ENCODE assay signal across 9 cellular contexts in genomic region chr17:10059684-10060211, GRCh38.
DNase-seq lines count a peak whose midpoint lies in the region; ATAC-seq and TF ChIP-seq lines count a peak whose summit lies in the region.
"Had no signal": no experiment of that assay in that cellular context is flagged by ENCODE, and none has a peak within 500 bp of the region (broad histone marks: within the 10 kb centered on the region; RNA-seq: fewer than 3 reads in every experiment).

No MANE protein-coding gene starts in this region.

- H3K9me3 ChIP-seq in osteoblast (ENCODE audit: low read depth, low read length) = no peaks in the 10 kb centered on the region

- H3K4me2 ChIP-seq in osteoblast (ENCODE audit: insufficient read depth, low read length) = no peak overlapping the region

- no peak overlapping the region for H2AFZ ChIP-seq in osteoblast (ENCODE audit: low read length)

- no peaks in the 10 kb centered on the region for H3K36me3 ChIP-seq in osteoblast (ENCODE audit: insufficient read depth, low read length)

- H3K4me3 ChIP-seq in osteoblast (ENCODE audit: insufficient read depth, low read length) = no peak overlapping the region

- H4K20me1 ChIP-seq in osteoblast (ENCODE audit: insufficient read depth, low read length) = no peaks in the 10 kb centered on the region

- DNase-seq in RPMI8226 (peak; percentile 17), osteoblast (ENCODE audit: insufficient read length, low spot score, missing footprints) (peak; percentile 84), NCI-H2029 (lab: John Stamatoyannopoulos, UW) (no peak), COR-L47 (lab: John Stamatoyannopoulos, UW) (no peak), H4 (ENCODE audit: low spot score) (no peak), pons (ENCODE audit: low spot score) (no peak)

- no peaks in the 10 kb centered on the region for H3K79me2 ChIP-seq in osteoblast (ENCODE audit: insufficient read depth, low read length)

- ATAC-seq in GM18907 (IDR thresholded peaks at IDR 0.05; ENCODE audit: unreplicated experiment) (peak; percentile 91), HG02798 (IDR thresholded peaks at IDR 0.05; ENCODE audit: poor library complexity, unreplicated experiment) (peak; percentile 84)

- no peaks in the 10 kb centered on the region for H3K27me3 ChIP-seq in osteoblast (ENCODE audit: insufficient read depth, low read length)

- H3K4me1 ChIP-seq in osteoblast (ENCODE audit: insufficient read depth, low read length) = no peaks in the 10 kb centered on the region

- TF ChIP-seq CTCF in osteoblast (IDR thresholded peaks at IDR 0.05; ENCODE audit: extremely low read depth, low read depth, low read length) = no peak

- H3K27ac ChIP-seq in osteoblast (ENCODE audit: low read depth, low read length) = no peak overlapping the region
- H3K27ac ChIP-seq: epithelial cell of prostate had no signal

Comparison
In these comparisons a context has a peak if more than half of its experiments do, and no peak if none do; other contexts are left out.
1. DNase-seq: peak in RPMI8226 (single experiment) and osteoblast (single experiment); none in NCI-H2029 (single experiment), COR-L47 (single experiment), H4 (single experiment) and pons (single experiment).